In the genomic region with DNA sequence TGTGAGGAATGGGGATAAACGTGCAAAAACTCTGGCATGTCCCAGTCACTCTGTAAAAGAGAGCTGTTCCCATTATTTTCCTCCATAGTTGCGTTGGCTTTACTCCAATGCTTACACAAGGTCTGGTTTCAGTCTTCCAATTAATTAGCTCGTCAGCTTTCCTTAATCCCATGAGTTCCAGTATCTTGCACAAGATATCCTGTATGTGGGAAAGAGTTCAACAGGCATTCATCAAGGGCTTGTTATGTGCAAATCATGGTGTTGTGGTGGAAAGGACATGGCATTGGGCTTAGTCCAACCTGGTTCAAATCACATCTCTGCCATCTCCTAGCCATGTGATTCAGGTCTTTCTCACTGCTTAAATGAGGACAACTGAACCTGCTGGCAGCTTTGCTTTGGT, we compare ENCODE assay signal across 15 cellular contexts.
A peak's percentile ranks its signal among the peaks of the same experiment; 100 is the strongest.
DNase-seq lines count a peak whose midpoint lies in the region; ATAC-seq, FAIRE-seq and TF ChIP-seq lines count a peak whose summit lies in the region.
"Had no signal": no experiment of that assay in that cellular context is flagged by ENCODE, and none has a peak within 500 bp of the region (broad histone marks: within the 10 kb centered on the region; RNA-seq: fewer than 3 reads in every experiment).

No MANE protein-coding gene starts in this region.

- FAIRE-seq in HepG2 (lab: Jason Lieb, UNC): no peak

- DNase-seq in HepG2 (ENCODE audit: low spot score) (no peak), right lobe of liver (no peak), MCF 10A (ENCODE audit: unreplicated experiment) (peak; percentile 97), left ventricle myocardium superior (no peak), NCI-H1417 treated with DMSO at 0.1 percent for 48 hours (lab: John Stamatoyannopoulos, UW) (no peak), COLO668 (lab: John Stamatoyannopoulos, UW; ENCODE audit: unreplicated experiment) (no peak)
- DNase-seq in activated T-helper 2 cell treated with anti-CD3 and anti-CD28 coated beads, Interferon-gamma antibody, Interleukin-2, Interleukin-4, amounts not matched to agents 10 μg/mL and 5 μg/mL and 100 μg/mL, durations not matched to agents 14 hours and 24 hours and 36 hours (ENCODE audit: low spot score): no peak
- DNase-seq: activated CD4-positive, alpha-beta T cell treated with anti-CD3 and anti-CD28 coated beads for 1 hour; activated effector memory CD4-positive, alpha-beta T cell treated with Interleukin-2 at 50 U/mL for 16 hours; cerebellar nuclear complex; gastrocnemius medialis; left lung; NCI-H2107; substantia nigra had no signal

- no peaks in the 10 kb centered on the region for H3K36me3 ChIP-seq in HepG2 (replicated peaks in 1 of 2; ENCODE audit: control insufficient read depth in 1 of 2, insufficient read depth in 2 of 2, low read length in 2 of 2)
- no peaks in the 10 kb centered on the region for H3K36me3 ChIP-seq in right lobe of liver
- H3K36me3 ChIP-seq: gastrocnemius medialis, left lung had no signal

- WGBS in HepG2 (ENCODE audit: low lambda C conversion rate): 38% methylated on average over 3 of the region's 3 CpGs
- WGBS in right lobe of liver (ENCODE audit: insufficient coverage, low coverage, low lambda C conversion rate, missing lambda C conversion rate): 71% methylated on average over 3 of the region's 3 CpGs

- H3K9me3 ChIP-seq in HepG2 (ENCODE audit: low read length) (no peaks in the 10 kb centered on the region), right lobe of liver (no peaks in the 10 kb centered on the region)
- H3K9me3 ChIP-seq: gastrocnemius medialis, left lung had no signal

- H3K4me3 Mint-ChIP-seq in MCF 10A (ENCODE audit: unreplicated experiment): no peak overlapping the region
- H3K4me3 Mint-ChIP-seq in activated T-helper 2 cell treated with anti-CD3 and anti-CD28 coated beads, Interferon-gamma antibody, Interleukin-2, Interleukin-4, amounts not matched to agents 10 μg/mL and 5 μg/mL and 100 μg/mL, durations not matched to agents 14 hours and 24 hours and 36 hours (ENCODE audit: low read depth): no peak overlapping the region

- TF ChIP-seq RAD21 in HepG2 (CRISPR knock-in tag; IDR thresholded peaks at IDR 0.05): no peak

- TF ChIP-seq CTCF in HepG2 (CRISPR knock-in tag; IDR thresholded peaks at IDR 0.05): no peak
- no peak for TF ChIP-seq CTCF in right lobe of liver (IDR thresholded peaks at IDR 0.05)
- TF ChIP-seq CTCF in MCF 10A (IDR thresholded peaks at IDR 0.05; ENCODE audit: unreplicated experiment): no peak

- POLR2A ChIA-PET in HepG2 (lab: Yijun Ruan, JAX): no interaction called here
- POLR2A ChIA-PET in MCF 10A (lab: Yijun Ruan, JAX): interaction anchor here (0.6 to 6.5 kb wide), 14 partner anchors 10 to 249 kb away, joined by 3 to 119 read pairs (median 4); partner anchors contain the start of genes PANK3 and RARS1

- TF ChIP-seq EP300 in HepG2 (IDR thresholded peaks at IDR 0.05; ENCODE audit: low read depth in 2 of 2, low read length in 2 of 2) (no peak), HepG2 (CRISPR knock-in tag; IDR thresholded peaks at IDR 0.05; ENCODE audit: borderline replicate concordance) (no peak)

- H2AFZ ChIP-seq in HepG2 (ENCODE audit: low read length): no peak overlapping the region

- intact Hi-C loops in HepG2 (cut with micrococcal nuclease; ENCODE audit: unreplicated experiment) (no loop called here), right lobe of liver (cut with DNase I) (no loop called here), MCF 10A (cut with micrococcal nuclease) (no loop called here), left ventricle myocardium superior (cut with micrococcal nuclease) (no loop called here)
- intact Hi-C loops in activated T-helper 2 cell treated with anti-CD3 and anti-CD28 coated beads, Interferon-gamma antibody, Interleukin-2, Interleukin-4, amounts not matched to agents 10 μg/mL and 5 μg/mL and 100 μg/mL, durations not matched to agents 14 hours and 24 hours and 36 hours (cut with micrococcal nuclease): no loop called here

- peaks cover 32% of the 10 kb centered on the region for H3K4me1 ChIP-seq in HepG2 (ENCODE audit: insufficient read depth, low read length)
- H3K4me1 ChIP-seq in right lobe of liver: peaks cover 0 to 6% (median 0%) of the 10 kb centered on the region in 4 donors
- H3K4me1 ChIP-seq: gastrocnemius medialis, left lung had no signal

- no peaks in the 10 kb centered on the region for H4K20me1 ChIP-seq in HepG2 (ENCODE audit: insufficient read depth, low read length)

- ATAC-seq in HepG2 (no peak), right lobe of liver (no peak), left ventricle myocardium superior (peak; percentile 63), GM21423 (IDR thresholded peaks at IDR 0.05; ENCODE audit: unreplicated experiment) (no peak)
- ATAC-seq: left lung had no signal

- H3K27me3 ChIP-seq in HepG2 (ENCODE audit: control insufficient read depth in 1 of 2, insufficient read depth in 2 of 2, low read length in 2 of 2) (no peaks in the 10 kb centered on the region), right lobe of liver (no peaks in the 10 kb centered on the region)
- H3K27me3 ChIP-seq: gastrocnemius medialis, left lung had no signal

- peak overlapping the region; percentile 2; the same call in 1 of the 2 replicates for H3K4me2 ChIP-seq in HepG2 (ENCODE audit: low read depth, low read length)

- no peaks in the 10 kb centered on the region for H3K36me3 Mint-ChIP-seq in MCF 10A (ENCODE audit: insufficient read depth, unreplicated experiment)
- H3K36me3 Mint-ChIP-seq in activated T-helper 2 cell treated with anti-CD3 and anti-CD28 coated beads, Interferon-gamma antibody, Interleukin-2, Interleukin-4, amounts not matched to agents 10 μg/mL and 5 μg/mL and 100 μg/mL, durations not matched to agents 14 hours and 24 hours and 36 hours (ENCODE audit: low read depth): no peaks in the 10 kb centered on the region

- H3K9me3 Mint-ChIP-seq in MCF 10A (ENCODE audit: unreplicated experiment): no peaks in the 10 kb centered on the region
- H3K9me3 Mint-ChIP-seq in activated T-helper 2 cell treated with anti-CD3 and anti-CD28 coated beads, Interferon-gamma antibody, Interleukin-2, Interleukin-4, amounts not matched to agents 10 μg/mL and 5 μg/mL and 100 μg/mL, durations not matched to agents 14 hours and 24 hours and 36 hours: no peaks in the 10 kb centered on the region

- no peak overlapping the region for H3K9ac ChIP-seq in HepG2 (ENCODE audit: insufficient read depth, low read depth, low read length)

- no peaks in the 10 kb centered on the region for H3K27me3 Mint-ChIP-seq in MCF 10A (ENCODE audit: insufficient read depth, unreplicated experiment)
- no peaks in the 10 kb centered on the region for H3K27me3 Mint-ChIP-seq in activated T-helper 2 cell treated with anti-CD3 and anti-CD28 coated beads, Interferon-gamma antibody, Interleukin-2, Interleukin-4, amounts not matched to agents 10 μg/mL and 5 μg/mL and 100 μg/mL, durations not matched to agents 14 hours and 24 hours and 36 hours (ENCODE audit: low read depth)

- CTCF ChIA-PET in HepG2 (lab: Yijun Ruan, JAX; ENCODE audit: low intra/inter-chr PET ratio, low total read pairs) (no interaction called here), MCF 10A (lab: Yijun Ruan, JAX) (interaction anchor here (0.6 to 3.0 kb wide), 4 partner anchors 9 to 1716 kb away, joined by 3 to 14 read pairs (median 4); no protein-coding TSS in a partner anchor)

- H3K27ac Mint-ChIP-seq in MCF 10A (ENCODE audit: low read depth, unreplicated experiment): peak overlapping the region; percentile 52
- no peak overlapping the region for H3K27ac Mint-ChIP-seq in activated T-helper 2 cell treated with anti-CD3 and anti-CD28 coated beads, Interferon-gamma antibody, Interleukin-2, Interleukin-4, amounts not matched to agents 10 μg/mL and 5 μg/mL and 100 μg/mL, durations not matched to agents 14 hours and 24 hours and 36 hours

- H3K27ac ChIP-seq in HepG2 (ENCODE audit: extremely low read length, insufficient read depth, low read length) (no peak overlapping the region), right lobe of liver (no peak overlapping the region)
- H3K27ac ChIP-seq: gastrocnemius medialis, left lung had no signal

- no peaks in the 10 kb centered on the region for H3K79me2 ChIP-seq in HepG2 (ENCODE audit: insufficient read depth, low read length)

- H3K4me3 ChIP-seq in HepG2 (replicated peaks in 1 of 3; ENCODE audit: insufficient read depth in 1 of 3, low read depth in 2 of 3, low read length in 3 of 3) (no peak overlapping the region), right lobe of liver (no peak overlapping the region)
- H3K4me3 ChIP-seq: gastrocnemius medialis, left lung had no signal

- in situ Hi-C loops in HepG2 (cut with HindIII; ENCODE audit: extremely low pct_ligation_motif_present, low pct_unique_long_range_greater_than_20kb): no loop called here

- TF ChIP-seq POLR2A in HepG2 (IDR thresholded peaks at IDR 0.05; ENCODE audit: insufficient read depth in 1 of 2, low read depth in 2 of 2, low read length in 2 of 2) (no peak), right lobe of liver (IDR thresholded peaks at IDR 0.05) (no peak)

- BruUV-seq in HepG2 (replicated peaks; lab: Mats Ljungman, UMichigan) (no TSS peak), MCF 10A (replicated peaks; lab: Mats Ljungman, UMichigan) (no TSS peak)

- peaks cover 37% of the 10 kb centered on the region for H3K4me1 Mint-ChIP-seq in MCF 10A (ENCODE audit: insufficient read depth, unreplicated experiment)
- H3K4me1 Mint-ChIP-seq in activated T-helper 2 cell treated with anti-CD3 and anti-CD28 coated beads, Interferon-gamma antibody, Interleukin-2, Interleukin-4, amounts not matched to agents 10 μg/mL and 5 μg/mL and 100 μg/mL, durations not matched to agents 14 hours and 24 hours and 36 hours (ENCODE audit: low read depth): no peaks in the 10 kb centered on the region

TF ChIP-seq in HepG2, 621 proteins besides CTCF, POLR2A, EP300 and RAD21 (continues in another document):
- TF ChIP-seq, protein P1, sequence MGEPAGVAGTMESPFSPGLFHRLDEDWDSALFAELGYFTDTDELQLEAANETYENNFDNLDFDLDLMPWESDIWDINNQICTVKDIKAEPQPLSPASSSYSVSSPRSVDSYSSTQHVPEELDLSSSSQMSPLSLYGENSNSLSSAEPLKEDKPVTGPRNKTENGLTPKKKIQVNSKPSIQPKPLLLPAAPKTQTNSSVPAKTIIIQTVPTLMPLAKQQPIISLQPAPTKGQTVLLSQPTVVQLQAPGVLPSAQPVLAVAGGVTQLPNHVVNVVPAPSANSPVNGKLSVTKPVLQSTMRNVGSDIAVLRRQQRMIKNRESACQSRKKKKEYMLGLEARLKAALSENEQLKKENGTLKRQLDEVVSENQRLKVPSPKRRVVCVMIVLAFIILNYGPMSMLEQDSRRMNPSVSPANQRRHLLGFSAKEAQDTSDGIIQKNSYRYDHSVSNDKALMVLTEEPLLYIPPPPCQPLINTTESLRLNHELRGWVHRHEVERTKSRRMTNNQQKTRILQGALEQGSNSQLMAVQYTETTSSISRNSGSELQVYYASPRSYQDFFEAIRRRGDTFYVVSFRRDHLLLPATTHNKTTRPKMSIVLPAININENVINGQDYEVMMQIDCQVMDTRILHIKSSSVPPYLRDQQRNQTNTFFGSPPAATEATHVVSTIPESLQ (CRISPR knock-in tag; conservative IDR thresholded peaks at IDR 0.05): no peak
- no peak for TF ChIP-seq ZNF451 (CRISPR knock-in tag; IDR thresholded peaks at IDR 0.05)
